In the genomic region with DNA sequence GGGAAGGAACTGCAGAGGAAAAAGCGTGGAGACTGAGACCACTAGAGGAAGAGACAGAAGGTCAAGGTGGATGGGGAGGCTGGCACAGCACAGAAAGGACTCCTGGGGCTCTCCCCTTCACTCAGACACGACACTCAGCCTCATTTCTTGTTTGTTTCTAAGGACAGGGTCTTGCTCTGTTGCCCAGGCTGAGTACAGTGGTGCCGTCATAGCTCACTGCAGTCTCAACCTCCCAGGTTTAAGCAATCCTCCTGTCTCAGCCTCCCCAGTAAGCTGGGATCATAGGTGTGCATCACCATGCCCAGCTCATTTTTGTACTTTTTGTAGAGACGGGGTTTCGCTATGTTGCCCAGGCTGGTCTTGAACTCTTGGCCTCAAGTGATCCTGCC, we compare ENCODE assay signal across 26 cellular contexts. TPM values are rescaled to one million over a fixed set of nuclear protein-coding genes. Genes with fewer than 3 reads are reported as not detected.
DNase-seq lines count a peak whose midpoint lies in the region; ATAC-seq, FAIRE-seq and TF ChIP-seq lines count a peak whose summit lies in the region.
"Had no signal": no experiment of that assay in that cellular context is flagged by ENCODE, and none has a peak within 500 bp of the region (broad histone marks: within the 10 kb centered on the region; RNA-seq: fewer than 3 reads in every experiment).

No MANE protein-coding gene starts in this region.

- no peak for TF ChIP-seq RAD21 in HepG2 (CRISPR knock-in tag; IDR thresholded peaks at IDR 0.05)

- no peak for DNase-seq in HepG2 (ENCODE audit: low spot score)
- no peak for DNase-seq in right lobe of liver
- no peak for DNase-seq in WTC11 (ENCODE audit: low spot score)
- DNase-seq in endothelial cell of umbilical vein (ENCODE audit: low read depth, low spot score): no peak
- no peak for DNase-seq in pancreas
- DNase-seq: 8988T; ACHN; AML-193; CD4-positive, alpha-beta T cell; CD8-positive, alpha-beta memory T cell; DMS79; EL; GDM1; GM23248; H7; HFFc6 had no signal

- FAIRE-seq in HepG2 (lab: Jason Lieb, UNC) (no peak), endothelial cell of umbilical vein (lab: Jason Lieb, UNC) (peak; percentile 65), pancreas (lab: Jason Lieb, UNC) (no peak)
- FAIRE-seq: A549, D721Med, GM12878, H1 had no signal

- intact Hi-C loops in HepG2 (cut with micrococcal nuclease; ENCODE audit: unreplicated experiment): no loop called here
- intact Hi-C loops in right lobe of liver (cut with DNase I): no loop called here
- intact Hi-C loops in endothelial cell of umbilical vein (cut with micrococcal nuclease): no loop called here
- intact Hi-C loops in pancreas (cut with DNase I): no loop called here

- H3K4me3 ChIP-seq in HepG2 (replicated peaks in 1 of 3; ENCODE audit: insufficient read depth in 1 of 3, low read depth in 2 of 3, low read length in 3 of 3) (no peak overlapping the region), right lobe of liver (no peak overlapping the region), endothelial cell of umbilical vein (replicated peaks in 1 of 3; ENCODE audit: insufficient read depth in 1 of 3, low read depth in 1 of 3, low read length in 3 of 3) (no peak overlapping the region), pancreas (no peak overlapping the region)
- H3K4me3 ChIP-seq: A549; BLaER1 treated with 17β-estradiol and CSF1 and Interleukin-3, amounts not matched to agents 10 nM and 100 nM; GM12878; GM23248 had no signal

- H3K27me3 ChIP-seq in HepG2 (ENCODE audit: control insufficient read depth in 1 of 2, insufficient read depth in 2 of 2, low read length in 2 of 2): no peaks in the 10 kb centered on the region
- H3K27me3 ChIP-seq in right lobe of liver: no peaks in the 10 kb centered on the region
- no peaks in the 10 kb centered on the region for H3K27me3 ChIP-seq in endothelial cell of umbilical vein (ENCODE audit: control insufficient read depth in 2 of 2, insufficient read depth in 2 of 2, low read length in 2 of 2)
- H3K27me3 ChIP-seq in pancreas: peaks cover 0 to 3% (median 0%) of the 10 kb centered on the region in 4 donors
- H3K27me3 ChIP-seq: BLaER1 treated with 17β-estradiol and CSF1 and Interleukin-3, amounts not matched to agents 10 nM and 100 nM had no signal

- dilution Hi-C loops in endothelial cell of umbilical vein (cut with MboI; ENCODE audit: extremely low pct_ligation_motif_present, low sequenced_read_pairs): no loop called here

- H3K9me3 ChIP-seq in HepG2 (ENCODE audit: low read length) (no peaks in the 10 kb centered on the region), right lobe of liver (no peaks in the 10 kb centered on the region), endothelial cell of umbilical vein (replicated peaks; ENCODE audit: control insufficient read depth, insufficient read depth, low read length) (no peaks in the 10 kb centered on the region), pancreas (no peaks in the 10 kb centered on the region)
- H3K9me3 ChIP-seq: A549; BE2C; BLaER1 treated with 17β-estradiol and CSF1 and Interleukin-3, amounts not matched to agents 10 nM and 100 nM had no signal

- peaks cover 5 to 9% of the 10 kb centered on the region in 2 experiments; a peak in 4 of 5 replicates for H3K36me3 ChIP-seq in HepG2 (replicated peaks in 1 of 2; ENCODE audit: control insufficient read depth in 1 of 2, insufficient read depth in 2 of 2, low read length in 2 of 2)
- no peaks in the 10 kb centered on the region for H3K36me3 ChIP-seq in right lobe of liver
- peaks cover 0 to 3% of the 10 kb centered on the region in 2 experiments for H3K36me3 ChIP-seq in endothelial cell of umbilical vein (ENCODE audit: control insufficient read depth in 2 of 2, extremely low read depth in 1 of 2, insufficient read depth in 2 of 2, low read length in 2 of 2)
- no peaks in the 10 kb centered on the region for H3K36me3 ChIP-seq in pancreas
- H3K36me3 ChIP-seq: BE2C; BLaER1 treated with 17β-estradiol and CSF1 and Interleukin-3, amounts not matched to agents 10 nM and 100 nM had no signal

- H4K20me1 ChIP-seq in HepG2 (ENCODE audit: insufficient read depth, low read length) (peaks cover 48% of the 10 kb centered on the region), endothelial cell of umbilical vein (replicated peaks; ENCODE audit: control insufficient read depth, extremely low read depth, insufficient read depth, low read length) (no peaks in the 10 kb centered on the region)
- H4K20me1 ChIP-seq: BLaER1 treated with 17β-estradiol and CSF1 and Interleukin-3, amounts not matched to agents 10 nM and 100 nM had no signal

- 98% methylated on average over 5 of the region's 5 CpGs for WGBS in HepG2 (ENCODE audit: low lambda C conversion rate)
- 86% methylated on average over 3 of the region's 5 CpGs for WGBS in right lobe of liver (ENCODE audit: insufficient coverage, low coverage, low lambda C conversion rate, missing lambda C conversion rate)
- 81 to 82% methylated on average over 5 of the region's 5 CpGs for WGBS in pancreas, 2 donors

- no peak overlapping the region for H3K27ac Mint-ChIP-seq in WTC11
- H3K27ac Mint-ChIP-seq: CD4-positive, alpha-beta T cell; HFFc6 had no signal

- TF ChIP-seq EP300 in HepG2 (IDR thresholded peaks at IDR 0.05; ENCODE audit: low read depth in 2 of 2, low read length in 2 of 2): no peak
- TF ChIP-seq EP300 in HepG2 (CRISPR knock-in tag; IDR thresholded peaks at IDR 0.05; ENCODE audit: borderline replicate concordance): no peak

- ATAC-seq in HepG2 (no peak), right lobe of liver (no peak), WTC11 (no peak), HG02885 (IDR thresholded peaks at IDR 0.05; ENCODE audit: poor library complexity, unreplicated experiment) (no peak), GM21390 (IDR thresholded peaks at IDR 0.05; ENCODE audit: unreplicated experiment) (no peak), pancreas (no peak)
- ATAC-seq: A549, GM12878, HCT116 had no signal

- peaks cover 60% of the 10 kb centered on the region for H3K79me2 ChIP-seq in HepG2 (ENCODE audit: insufficient read depth, low read length)
- H3K79me2 ChIP-seq in endothelial cell of umbilical vein (ENCODE audit: control insufficient read depth, insufficient read depth, low read length): peaks cover 3% of the 10 kb centered on the region

- H3K4me1 ChIP-seq in HepG2 (ENCODE audit: insufficient read depth, low read length) (peaks cover 11% of the 10 kb centered on the region), right lobe of liver (no peaks in the 10 kb centered on the region), endothelial cell of umbilical vein (ENCODE audit: control insufficient read depth, extremely low read depth, insufficient read depth, low read length) (peaks cover 28% of the 10 kb centered on the region), pancreas (no peaks in the 10 kb centered on the region)
- H3K4me1 ChIP-seq: BE2C had no signal

- H3K9ac ChIP-seq in HepG2 (ENCODE audit: insufficient read depth, low read depth, low read length): no peak overlapping the region
- H3K9ac ChIP-seq in endothelial cell of umbilical vein (replicated peaks; ENCODE audit: extremely low read depth, insufficient read depth, low read length): no peak overlapping the region
- H3K9ac ChIP-seq: GM23248 had no signal

- H3K9me1 ChIP-seq in endothelial cell of umbilical vein (replicated peaks; ENCODE audit: control insufficient read depth, extremely low read depth, insufficient read depth, low read length): no peaks in the 10 kb centered on the region

- H2AFZ ChIP-seq in HepG2 (ENCODE audit: low read length) (no peak overlapping the region), endothelial cell of umbilical vein (ENCODE audit: low read depth, low read length) (no peak overlapping the region)
- H2AFZ ChIP-seq: GM23248 had no signal

- no peak overlapping the region for H3K4me3 Mint-ChIP-seq in WTC11
- H3K4me3 Mint-ChIP-seq: CD4-positive, alpha-beta T cell; CD8-positive, alpha-beta memory T cell; HFFc6 had no signal

- H3K36me3 Mint-ChIP-seq in WTC11: no peaks in the 10 kb centered on the region
- H3K36me3 Mint-ChIP-seq: CD14-positive monocyte; CD8-positive, alpha-beta memory T cell had no signal

- no peaks in the 10 kb centered on the region for H3K27me3 Mint-ChIP-seq in WTC11 (ENCODE audit: low read depth)

- CTCF ChIA-PET in HepG2 (lab: Yijun Ruan, JAX; ENCODE audit: low intra/inter-chr PET ratio, low total read pairs): no interaction called here
- CTCF ChIA-PET in WTC11 (lab: Charles Lee): interaction anchor here (1.0 to 14.6 kb wide), 5 partner anchors 26 to 66 kb away, joined by 3 to 217 read pairs (median 42); no protein-coding TSS in a partner anchor
- CTCF ChIA-PET in endothelial cell of umbilical vein (lab: Charles Lee): interaction anchor here (1.0 to 7.1 kb wide), 5 partner anchors 11 to 66 kb away, joined by 3 to 66 read pairs (median 30); a partner anchor contains a TSS

- no peaks in the 10 kb centered on the region for H3K9me3 Mint-ChIP-seq in WTC11
- H3K9me3 Mint-ChIP-seq: CD4-positive, alpha-beta T cell; CD8-positive, alpha-beta memory T cell; HFFc6 had no signal

- POLR2A ChIA-PET in HepG2 (lab: Yijun Ruan, JAX): no interaction called here
- POLR2A ChIA-PET in WTC11 (lab: Charles Lee): interaction anchor here (0.5 kb wide), 1 partner anchor 1621 kb away, joined by 3 read pairs; no protein-coding TSS in a partner anchor
- POLR2A ChIA-PET in endothelial cell of umbilical vein (lab: Charles Lee): no interaction called here

- no TSS peak for BruUV-seq in HepG2 (replicated peaks; lab: Mats Ljungman, UMichigan)
- no TSS peak for BruUV-seq in endothelial cell of umbilical vein (replicated peaks; lab: Mats Ljungman, UMichigan)

- in situ Hi-C loops in HepG2 (cut with HindIII; ENCODE audit: extremely low pct_ligation_motif_present, low pct_unique_long_range_greater_than_20kb): no loop called here

- H3K4me2 ChIP-seq in HepG2 (ENCODE audit: low read depth, low read length) (no peak overlapping the region), endothelial cell of umbilical vein (ENCODE audit: insufficient read depth, low read length) (no peak overlapping the region)
- H3K4me2 ChIP-seq: A549 had no signal

- TF ChIP-seq POLR2A in HepG2 (IDR thresholded peaks at IDR 0.05; ENCODE audit: insufficient read depth in 1 of 2, low read depth in 2 of 2, low read length in 2 of 2) (no peak), right lobe of liver (IDR thresholded peaks at IDR 0.05) (no peak), endothelial cell of umbilical vein (IDR thresholded peaks at IDR 0.05; ENCODE audit: low read depth, low read length) (no peak)

- H3K27ac ChIP-seq in HepG2 (ENCODE audit: extremely low read length, insufficient read depth, low read length) (no peak overlapping the region), right lobe of liver (no peak overlapping the region), endothelial cell of umbilical vein (ENCODE audit: insufficient read depth, low read depth, low read length) (no peak overlapping the region), pancreas (no peak overlapping the region)
- H3K27ac ChIP-seq: A549, GM23248 had no signal

- no peak for TF ChIP-seq CTCF in HepG2 (CRISPR knock-in tag; IDR thresholded peaks at IDR 0.05)
- TF ChIP-seq CTCF in right lobe of liver (IDR thresholded peaks at IDR 0.05): no peak
- no peak for TF ChIP-seq CTCF in WTC11 (IDR thresholded peaks at IDR 0.05)
- TF ChIP-seq CTCF in endothelial cell of umbilical vein (IDR thresholded peaks at IDR 0.05; ENCODE audit: extremely low read depth in 1 of 2, insufficient read depth in 1 of 2, low read depth in 1 of 2, low read length in 2 of 2): no peak
- no peak for TF ChIP-seq CTCF in pancreas (IDR thresholded peaks at IDR 0.05)

- peaks cover 18% of the 10 kb centered on the region for H3K4me1 Mint-ChIP-seq in WTC11
- H3K4me1 Mint-ChIP-seq: CD8-positive, alpha-beta memory T cell had no signal

RNA-seq across cellular contexts. Expression of a gene that starts 11.4 kb away (rescaled TPM):
- total RNA-seq in HepG2 (2016; rRNA removed; fragmentation: Illumina TruSeq; extraction: Trizol) (37.0 and 67.1 TPM in 2 replicates), right lobe of liver (1 to 10 TPM; 1.0 to 6.5 (median 2.3) TPM), WTC11 (2021) (45.1 to 52.1 TPM (median 49.1 TPM) in 3 replicates), endothelial cell of umbilical vein (166 and 176 TPM in 2 replicates), pancreas (1 to 10 TPM; 2.2 to 4.7 (median 2.5) TPM)
- 14.3 and 14.5 TPM in 2 replicates for total RNA-seq in HepG2 (2016; cell fraction: cytosol; rRNA removed; fragmentation: Illumina TruSeq; extraction: Trizol; ENCODE audit: low read depth)
- total RNA-seq in HepG2 (2016; cell fraction: insoluble cytoplasmic fraction; rRNA removed; fragmentation: Illumina TruSeq; extraction: Trizol): 29.9 and 68.6 TPM in 2 replicates
- 59.5 and 62.2 TPM in 2 replicates for total RNA-seq in HepG2 (2016; cell fraction: membrane; rRNA removed; fragmentation: Illumina TruSeq; extraction: Trizol)
- 51.6 and 59.6 TPM in 2 replicates for total RNA-seq in HepG2 (2016; cell fraction: nucleus; rRNA removed; fragmentation: Illumina TruSeq; extraction: Trizol)
- polyA plus RNA-seq in HepG2 (2011; rRNA removed) (45.5 and 56.2 TPM in 2 replicates), endothelial cell of umbilical vein (97.8 and 108 TPM in 2 replicates), pancreas (1 to 10 TPM; 4.4 TPM)
- polyA plus RNA-seq in HepG2 (2011; cell fraction: cytosol; rRNA removed): 55.1 and 78.1 TPM in 2 replicates
- polyA plus RNA-seq in HepG2 (2011; cell fraction: nucleus; rRNA removed): 60.7 and 73.5 TPM in 2 replicates
- polyA plus RNA-seq in HepG2 (2012): 31.8 and 42.2 TPM in 2 replicates
- polyA plus RNA-seq in HepG2 (2016; cell fraction: cytosol; fragmentation: Illumina TruSeq; extraction: Trizol; ENCODE audit: low read depth): 17.9 and 18.2 TPM in 2 replicates
- 55.9 and 71.2 TPM in 2 replicates for polyA plus RNA-seq in HepG2 (2016; cell fraction: insoluble cytoplasmic fraction; fragmentation: Illumina TruSeq; extraction: Trizol; ENCODE audit: low read depth)
- polyA plus RNA-seq in HepG2 (2016; cell fraction: membrane; fragmentation: Illumina TruSeq; extraction: Trizol; ENCODE audit: low read depth): 62.0 and 68.4 TPM in 2 replicates
- 120 and 123 TPM in 2 replicates for polyA plus RNA-seq in HepG2 (2016; cell fraction: nucleus; fragmentation: Illumina TruSeq; extraction: Trizol; ENCODE audit: insufficient read depth, low read depth)
- 0.23 and 250 TPM in 2 replicates for polyA minus RNA-seq in HepG2 (2011; rRNA and poly(A)+ RNA removed; ENCODE audit: low replicate concordance)
- polyA minus RNA-seq in HepG2 (2011; cell fraction: cytosol; rRNA and poly(A)+ RNA removed): 72.0 and 86.5 TPM in 2 replicates
- 23.2 and 24.5 TPM in 2 replicates for polyA minus RNA-seq in HepG2 (2011; cell fraction: nucleus; rRNA and poly(A)+ RNA removed)
- 72.3 and 85.5 TPM in 2 replicates for polyA plus RNA-seq in endothelial cell of umbilical vein (2011; cell fraction: cytosol; rRNA removed)
- polyA plus RNA-seq in endothelial cell of umbilical vein (2011; cell fraction: nucleus; rRNA removed): 63.8 and 64.4 TPM in 2 replicates
- polyA plus RNA-seq in endothelial cell of umbilical vein (2012): 72.0 and 81.2 TPM in 2 replicates
- 110 and 142 TPM in 2 replicates for polyA minus RNA-seq in endothelial cell of umbilical vein
- 0.31 TPM for polyA minus RNA-seq in endothelial cell of umbilical vein (2011; cell fraction: cytosol; rRNA and poly(A)+ RNA removed)
- 30.1 and 46.2 TPM in 2 replicates for polyA minus RNA-seq in endothelial cell of umbilical vein (2011; cell fraction: nucleus; rRNA and poly(A)+ RNA removed)
- total RNA-seq: GM23248 had no signal
- polyA plus RNA-seq: CD8-positive, alpha-beta memory T cell; GM12878; GM23248 had no signal

RNA-seq across cellular contexts. Expression of a gene that starts 31.1 kb away (rescaled TPM):
- 7.1 and 12.0 TPM in 2 replicates for total RNA-seq in HepG2 (2016; rRNA removed; fragmentation: Illumina TruSeq; extraction: Trizol)
- 2.0 and 2.2 TPM in 2 replicates for total RNA-seq in HepG2 (2016; cell fraction: cytosol; rRNA removed; fragmentation: Illumina TruSeq; extraction: Trizol; ENCODE audit: low read depth)
- total RNA-seq in HepG2 (2016; cell fraction: insoluble cytoplasmic fraction; rRNA removed; fragmentation: Illumina TruSeq; extraction: Trizol): 5.8 and 13.0 TPM in 2 replicates
- total RNA-seq in HepG2 (2016; cell fraction: membrane; rRNA removed; fragmentation: Illumina TruSeq; extraction: Trizol): 4.2 and 4.7 TPM in 2 replicates
- total RNA-seq in HepG2 (2016; cell fraction: nucleus; rRNA removed; fragmentation: Illumina TruSeq; extraction: Trizol): 10.2 and 12.3 TPM in 2 replicates
- polyA plus RNA-seq in HepG2 (2011; rRNA removed): 39.3 and 48.9 TPM in 2 replicates
- polyA plus RNA-seq in HepG2 (2011; cell fraction: cytosol; rRNA removed): 33.3 and 38.7 TPM in 2 replicates
- polyA plus RNA-seq in HepG2 (2011; cell fraction: nucleus; rRNA removed): 12.1 and 16.5 TPM in 2 replicates
- 8.4 and 14.3 TPM in 2 replicates for polyA plus RNA-seq in HepG2 (2012)
- polyA plus RNA-seq in HepG2 (2016; cell fraction: cytosol; fragmentation: Illumina TruSeq; extraction: Trizol; ENCODE audit: low read depth): 2.4 and 2.6 TPM in 2 replicates
- 6.6 and 8.6 TPM in 2 replicates for polyA plus RNA-seq in HepG2 (2016; cell fraction: insoluble cytoplasmic fraction; fragmentation: Illumina TruSeq; extraction: Trizol; ENCODE audit: low read depth)
- 4.2 and 4.9 TPM in 2 replicates for polyA plus RNA-seq in HepG2 (2016; cell fraction: membrane; fragmentation: Illumina TruSeq; extraction: Trizol; ENCODE audit: low read depth)
- polyA plus RNA-seq in HepG2 (2016; cell fraction: nucleus; fragmentation: Illumina TruSeq; extraction: Trizol; ENCODE audit: insufficient read depth, low read depth): 20.0 and 22.9 TPM in 2 replicates
- 0.77 and 28.9 TPM in 2 replicates for polyA minus RNA-seq in HepG2 (2011; rRNA and poly(A)+ RNA removed; ENCODE audit: low replicate concordance)
- 12.1 and 23.5 TPM in 2 replicates for polyA minus RNA-seq in HepG2 (2011; cell fraction: cytosol; rRNA and poly(A)+ RNA removed)
- 3.2 and 5.6 TPM in 2 replicates for polyA minus RNA-seq in HepG2 (2011; cell fraction: nucleus; rRNA and poly(A)+ RNA removed)
- total RNA-seq in right lobe of liver: 1,000 to 10,000 TPM in 2 of 6 experiments, 100 to 1,000 TPM in 4; 331 to 1,334 (median 524) TPM
- 0.81 to 1.2 TPM (median 0.87 TPM) in 3 replicates for total RNA-seq in WTC11 (2021)
- total RNA-seq in endothelial cell of umbilical vein: 0.31 and 0.42 TPM in 2 replicates
- 0.21 and 0.24 TPM in 2 replicates for polyA plus RNA-seq in endothelial cell of umbilical vein
- 0.17 and 0.18 TPM in 2 replicates for polyA plus RNA-seq in endothelial cell of umbilical vein (2011; cell fraction: cytosol; rRNA removed)
- 0.24 and 0.26 TPM in 2 replicates for polyA plus RNA-seq in endothelial cell of umbilical vein (2011; cell fraction: nucleus; rRNA removed)
- polyA plus RNA-seq in endothelial cell of umbilical vein (2012): 0.15 TPM in 1 of 2 replicates, not detected in the other
- polyA minus RNA-seq in endothelial cell of umbilical vein: 0.17 and 0.45 TPM in 2 replicates
- not detected for polyA minus RNA-seq in endothelial cell of umbilical vein (2011; cell fraction: cytosol; rRNA and poly(A)+ RNA removed)
- 0.24 TPM in 2 replicates for polyA minus RNA-seq in endothelial cell of umbilical vein (2011; cell fraction: nucleus; rRNA and poly(A)+ RNA removed)
- 10 to 100 TPM in 5 of 6 donors, 1 to 10 TPM in 1; 7.9 to 53.6 (median 14.8) TPM for total RNA-seq in pancreas
- 10 to 100 TPM; 22.1 to 36.4 TPM for polyA plus RNA-seq in pancreas
- total RNA-seq: CD4-positive, alpha-beta T cell; CD8-positive, alpha-beta memory T cell; GM23248; HFFc6 had no signal
- polyA plus RNA-seq: GM23248 had no signal

RNA-seq across cellular contexts. Expression of a gene that starts 35.9 kb away (rescaled TPM):
- total RNA-seq in HepG2 (2016; rRNA removed; fragmentation: Illumina TruSeq; extraction: Trizol) (1.6 and 1.8 TPM in 2 replicates), right lobe of liver (100 to 1,000 TPM in 4 of 6 experiments, 10 to 100 TPM in 2; 35.0 to 149 (median 117) TPM), WTC11 (2021) (3.3 to 4.2 TPM (median 3.9 TPM) in 3 replicates), endothelial cell of umbilical vein (0.24 TPM in 1 of 2 replicates, not detected in the other), pancreas (10 to 100 TPM; 30.6 to 80.2 (median 41.3) TPM)
- total RNA-seq in HepG2 (2016; cell fraction: cytosol; rRNA removed; fragmentation: Illumina TruSeq; extraction: Trizol; ENCODE audit: low read depth): 0.35 and 0.40 TPM in 2 replicates
- 0.94 and 1.8 TPM in 2 replicates for total RNA-seq in HepG2 (2016; cell fraction: insoluble cytoplasmic fraction; rRNA removed; fragmentation: Illumina TruSeq; extraction: Trizol)
- total RNA-seq in HepG2 (2016; cell fraction: membrane; rRNA removed; fragmentation: Illumina TruSeq; extraction: Trizol): 0.65 TPM in 2 replicates
- 1.9 TPM in 2 replicates for total RNA-seq in HepG2 (2016; cell fraction: nucleus; rRNA removed; fragmentation: Illumina TruSeq; extraction: Trizol)
- polyA plus RNA-seq in HepG2 (2011; rRNA removed) (4.8 and 6.3 TPM in 2 replicates), endothelial cell of umbilical vein (0.17 and 0.24 TPM in 2 replicates), pancreas (100 to 1,000 TPM; 193 to 533 TPM)
- 1.6 and 1.9 TPM in 2 replicates for polyA plus RNA-seq in HepG2 (2011; cell fraction: cytosol; rRNA removed)
- 31.7 and 40.6 TPM in 2 replicates for polyA plus RNA-seq in HepG2 (2011; cell fraction: nucleus; rRNA removed)
- 1.9 and 2.0 TPM in 2 replicates for polyA plus RNA-seq in HepG2 (2012)
- 0.12 and 0.53 TPM in 2 replicates for polyA plus RNA-seq in HepG2 (2016; cell fraction: cytosol; fragmentation: Illumina TruSeq; extraction: Trizol; ENCODE audit: low read depth)
- polyA plus RNA-seq in HepG2 (2016; cell fraction: insoluble cytoplasmic fraction; fragmentation: Illumina TruSeq; extraction: Trizol; ENCODE audit: low read depth): 0.77 and 1.4 TPM in 2 replicates
- polyA plus RNA-seq in HepG2 (2016; cell fraction: membrane; fragmentation: Illumina TruSeq; extraction: Trizol; ENCODE audit: low read depth): 0.11 and 0.52 TPM in 2 replicates
- polyA plus RNA-seq in HepG2 (2016; cell fraction: nucleus; fragmentation: Illumina TruSeq; extraction: Trizol; ENCODE audit: insufficient read depth, low read depth): 5.8 and 8.9 TPM in 2 replicates
- polyA minus RNA-seq in HepG2 (2011; rRNA and poly(A)+ RNA removed; ENCODE audit: low replicate concordance): 0.47 and 3.5 TPM in 2 replicates
- polyA minus RNA-seq in HepG2 (2011; cell fraction: cytosol; rRNA and poly(A)+ RNA removed): 0.97 and 0.99 TPM in 2 replicates
- 4.1 and 4.4 TPM in 2 replicates for polyA minus RNA-seq in HepG2 (2011; cell fraction: nucleus; rRNA and poly(A)+ RNA removed)
- 0.05 and 0.18 TPM in 2 replicates for polyA plus RNA-seq in endothelial cell of umbilical vein (2011; cell fraction: cytosol; rRNA removed)
- polyA plus RNA-seq in endothelial cell of umbilical vein (2011; cell fraction: nucleus; rRNA removed): 0.32 and 0.74 TPM in 2 replicates
- polyA plus RNA-seq in endothelial cell of umbilical vein (2012): 0.13 TPM in 1 of 2 replicates, not detected in the other
- not detected in 2 replicates for polyA minus RNA-seq in endothelial cell of umbilical vein
- polyA minus RNA-seq in endothelial cell of umbilical vein (2011; cell fraction: cytosol; rRNA and poly(A)+ RNA removed): not detected
- 0.29 and 0.43 TPM in 2 replicates for polyA minus RNA-seq in endothelial cell of umbilical vein (2011; cell fraction: nucleus; rRNA and poly(A)+ RNA removed)
- total RNA-seq: CD8-positive, alpha-beta memory T cell; GM23248; HFFc6 had no signal
- polyA plus RNA-seq: GM23248 had no signal

RNA-seq across cellular contexts. Expression of a gene that starts 52.6 kb away (rescaled TPM):
- total RNA-seq in HepG2 (2016; rRNA removed; fragmentation: Illumina TruSeq; extraction: Trizol) (0.80 and 1.3 TPM in 2 replicates), right lobe of liver (10 to 100 TPM; 28.4 to 51.2 (median 39.3) TPM), WTC11 (2021) (0.35 to 0.62 TPM (median 0.57 TPM) in 3 replicates), endothelial cell of umbilical vein (not detected in 2 replicates), pancreas (10 to 100 TPM in 3 of 6 donors, 1 to 10 TPM in 3; 2.2 to 17.8 (median 9.2) TPM)
- total RNA-seq in HepG2 (2016; cell fraction: cytosol; rRNA removed; fragmentation: Illumina TruSeq; extraction: Trizol; ENCODE audit: low read depth): 1.2 and 1.4 TPM in 2 replicates
- total RNA-seq in HepG2 (2016; cell fraction: insoluble cytoplasmic fraction; rRNA removed; fragmentation: Illumina TruSeq; extraction: Trizol): 0.68 and 1.3 TPM in 2 replicates
- total RNA-seq in HepG2 (2016; cell fraction: membrane; rRNA removed; fragmentation: Illumina TruSeq; extraction: Trizol): 0.12 and 0.21 TPM in 2 replicates
- 1.0 and 1.1 TPM in 2 replicates for total RNA-seq in HepG2 (2016; cell fraction: nucleus; rRNA removed; fragmentation: Illumina TruSeq; extraction: Trizol)
- polyA plus RNA-seq in HepG2 (2011; rRNA removed) (1.1 and 1.9 TPM in 2 replicates), endothelial cell of umbilical vein (0.01 TPM in 1 of 2 replicates, not detected in the other), pancreas (100 to 1,000 TPM in 1 of 2 donors, 10 to 100 TPM in 1; 23.6 to 138 TPM)
- 0.72 and 0.76 TPM in 2 replicates for polyA plus RNA-seq in HepG2 (2011; cell fraction: cytosol; rRNA removed)
- 12.5 and 14.8 TPM in 2 replicates for polyA plus RNA-seq in HepG2 (2011; cell fraction: nucleus; rRNA removed)
- polyA plus RNA-seq in HepG2 (2012): 0.82 and 1.4 TPM in 2 replicates
- polyA plus RNA-seq in HepG2 (2016; cell fraction: cytosol; fragmentation: Illumina TruSeq; extraction: Trizol; ENCODE audit: low read depth): 1.2 and 1.5 TPM in 2 replicates
- 0.48 and 0.53 TPM in 2 replicates for polyA plus RNA-seq in HepG2 (2016; cell fraction: insoluble cytoplasmic fraction; fragmentation: Illumina TruSeq; extraction: Trizol; ENCODE audit: low read depth)
- 0.08 and 0.13 TPM in 2 replicates for polyA plus RNA-seq in HepG2 (2016; cell fraction: membrane; fragmentation: Illumina TruSeq; extraction: Trizol; ENCODE audit: low read depth)
- polyA plus RNA-seq in HepG2 (2016; cell fraction: nucleus; fragmentation: Illumina TruSeq; extraction: Trizol; ENCODE audit: insufficient read depth, low read depth): 2.9 and 3.1 TPM in 2 replicates
- 0.19 and 0.78 TPM in 2 replicates for polyA minus RNA-seq in HepG2 (2011; rRNA and poly(A)+ RNA removed; ENCODE audit: low replicate concordance)
- polyA minus RNA-seq in HepG2 (2011; cell fraction: cytosol; rRNA and poly(A)+ RNA removed): 1.1 and 1.3 TPM in 2 replicates
- polyA minus RNA-seq in HepG2 (2011; cell fraction: nucleus; rRNA and poly(A)+ RNA removed): 1.0 and 1.6 TPM in 2 replicates
- polyA plus RNA-seq in endothelial cell of umbilical vein (2011; cell fraction: cytosol; rRNA removed): 0.01 TPM in 2 replicates
- 0.04 and 0.05 TPM in 2 replicates for polyA plus RNA-seq in endothelial cell of umbilical vein (2011; cell fraction: nucleus; rRNA removed)
- polyA plus RNA-seq in endothelial cell of umbilical vein (2012): 0.25 and 0.27 TPM in 2 replicates
- polyA minus RNA-seq in endothelial cell of umbilical vein: not detected in 2 replicates
- polyA minus RNA-seq in endothelial cell of umbilical vein (2011; cell fraction: cytosol; rRNA and poly(A)+ RNA removed): not detected
- not detected in 2 replicates for polyA minus RNA-seq in endothelial cell of umbilical vein (2011; cell fraction: nucleus; rRNA and poly(A)+ RNA removed)
- total RNA-seq: CD4-positive, alpha-beta T cell; GM23248; HFFc6 had no signal

Comparison
In these comparisons a context has a peak if more than half of its experiments do, and no peak if none do; other contexts are left out.
1. RNA of a gene that starts 31.1 kb away (total RNA-seq): 331 to 1,334 TPM in right lobe of liver; 7.9 to 53.6 TPM in pancreas, 2.0 to 13.0 TPM in HepG2, 0.81 to 1.2 TPM in WTC11 and 0.31 to 0.42 TPM in endothelial cell of umbilical vein; every median in the first group is over 4 times any median in the second.